In the genomic region with DNA sequence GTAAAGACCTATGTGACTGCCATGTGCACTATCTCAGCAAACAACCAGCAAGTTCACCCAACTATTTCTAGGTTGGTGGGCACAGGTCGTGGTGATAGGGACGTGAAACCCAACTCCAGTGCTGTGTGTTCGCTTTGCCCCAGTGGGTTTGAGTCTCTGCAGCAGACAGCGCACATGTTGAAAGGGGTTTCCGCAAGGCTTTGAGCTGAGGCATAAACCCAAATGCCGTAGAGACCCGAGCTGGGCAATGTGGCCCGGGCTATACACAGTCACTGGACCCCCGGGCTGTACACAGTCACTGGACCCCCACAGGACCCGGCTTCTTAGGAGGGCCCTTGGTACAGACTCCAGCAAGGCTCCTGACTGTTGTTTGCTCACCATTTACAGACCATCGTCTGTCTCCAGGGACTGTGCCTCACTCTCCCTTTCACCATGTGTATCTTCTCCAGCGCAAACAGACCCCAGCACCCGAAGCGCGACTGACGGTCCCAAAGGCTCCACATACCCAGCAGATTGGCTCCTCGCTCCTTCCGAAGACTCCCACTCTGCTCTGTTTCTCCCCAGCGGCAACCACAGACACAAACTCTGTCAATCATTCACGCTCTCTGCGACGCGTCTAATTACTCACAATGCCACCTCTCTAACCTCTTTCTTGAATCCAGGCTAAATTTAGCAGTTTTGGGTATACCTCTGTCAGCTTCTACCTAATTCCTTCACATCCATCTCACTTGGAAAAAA, we compare ENCODE assay signal across 1 cellular context.
TF ChIP-seq lines count a peak whose summit lies in the region.

No MANE protein-coding gene starts in this region.

TF ChIP-seq in K562, 482 proteins besides CTCF, POLR2A, EP300 and RAD21 (continued from another document):
- TF ChIP-seq, protein P1, sequence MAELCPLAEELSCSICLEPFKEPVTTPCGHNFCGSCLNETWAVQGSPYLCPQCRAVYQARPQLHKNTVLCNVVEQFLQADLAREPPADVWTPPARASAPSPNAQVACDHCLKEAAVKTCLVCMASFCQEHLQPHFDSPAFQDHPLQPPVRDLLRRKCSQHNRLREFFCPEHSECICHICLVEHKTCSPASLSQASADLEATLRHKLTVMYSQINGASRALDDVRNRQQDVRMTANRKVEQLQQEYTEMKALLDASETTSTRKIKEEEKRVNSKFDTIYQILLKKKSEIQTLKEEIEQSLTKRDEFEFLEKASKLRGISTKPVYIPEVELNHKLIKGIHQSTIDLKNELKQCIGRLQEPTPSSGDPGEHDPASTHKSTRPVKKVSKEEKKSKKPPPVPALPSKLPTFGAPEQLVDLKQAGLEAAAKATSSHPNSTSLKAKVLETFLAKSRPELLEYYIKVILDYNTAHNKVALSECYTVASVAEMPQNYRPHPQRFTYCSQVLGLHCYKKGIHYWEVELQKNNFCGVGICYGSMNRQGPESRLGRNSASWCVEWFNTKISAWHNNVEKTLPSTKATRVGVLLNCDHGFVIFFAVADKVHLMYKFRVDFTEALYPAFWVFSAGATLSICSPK (IDR thresholded peaks at IDR 0.05; ENCODE audit: borderline replicate concordance) = no peak
